ENCODE assay signal across 1 cellular context in the genomic region with DNA sequence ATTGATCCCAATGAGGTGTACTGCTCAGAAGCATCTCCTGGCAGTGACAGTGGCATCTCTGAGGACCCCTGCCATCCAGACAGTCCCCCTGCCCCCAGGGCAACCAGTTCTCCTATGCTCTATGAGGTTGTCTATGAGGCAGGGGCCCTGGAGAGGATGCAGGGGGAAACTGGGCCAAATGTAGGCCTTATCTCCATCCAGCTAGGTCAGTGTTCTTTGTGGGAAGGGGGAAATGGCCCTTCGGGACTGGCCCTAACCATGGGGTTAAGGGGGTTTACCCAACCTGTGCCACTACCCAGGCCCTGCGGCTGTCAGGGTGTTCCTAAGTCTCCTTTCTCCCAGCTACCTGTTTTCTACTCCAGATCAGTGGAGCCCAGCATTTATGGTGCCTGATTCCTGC.
TF ChIP-seq lines count a peak whose summit lies in the region.

No MANE protein-coding gene starts in this region.

TF ChIP-seq in K562, 482 proteins besides CTCF, POLR2A, EP300 and RAD21:
- TF ChIP-seq HNRNPUL1 (IDR thresholded peaks at IDR 0.05; ENCODE audit: low read length) (no peak), PML (IDR thresholded peaks at IDR 0.05; ENCODE audit: low read length) (no peak), ZNF76 (CRISPR knock-in tag; IDR thresholded peaks at IDR 0.05; ENCODE audit: borderline replicate concordance) (no peak), POLR2B (IDR thresholded peaks at IDR 0.05; ENCODE audit: low read depth, partially characterized antibody) (no peak), MTA2 (IDR thresholded peaks at IDR 0.05; ENCODE audit: low read depth) (no peak), MCM3 (IDR thresholded peaks at IDR 0.05) (no peak), STAG1 (CRISPR knock-in tag; IDR thresholded peaks at IDR 0.05; ENCODE audit: borderline replicate concordance) (no peak)
- TF ChIP-seq, protein P1, sequence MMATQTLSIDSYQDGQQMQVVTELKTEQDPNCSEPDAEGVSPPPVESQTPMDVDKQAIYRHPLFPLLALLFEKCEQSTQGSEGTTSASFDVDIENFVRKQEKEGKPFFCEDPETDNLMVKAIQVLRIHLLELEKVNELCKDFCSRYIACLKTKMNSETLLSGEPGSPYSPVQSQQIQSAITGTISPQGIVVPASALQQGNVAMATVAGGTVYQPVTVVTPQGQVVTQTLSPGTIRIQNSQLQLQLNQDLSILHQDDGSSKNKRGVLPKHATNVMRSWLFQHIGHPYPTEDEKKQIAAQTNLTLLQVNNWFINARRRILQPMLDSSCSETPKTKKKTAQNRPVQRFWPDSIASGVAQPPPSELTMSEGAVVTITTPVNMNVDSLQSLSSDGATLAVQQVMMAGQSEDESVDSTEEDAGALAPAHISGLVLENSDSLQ (IDR thresholded peaks at IDR 0.05), result no peak
